18 cellular contexts compared by ENCODE assay signal in genomic region chr7:1618475-1618874, GRCh38. TPM values are rescaled to one million over a fixed set of nuclear protein-coding genes. Genes with fewer than 3 reads are reported as not detected.
A peak's percentile ranks its signal among the peaks of the same experiment; 100 is the strongest.
DNase-seq lines count a peak whose midpoint lies in the region; FAIRE-seq and TF ChIP-seq lines count a peak whose summit lies in the region.
"Had no signal": no experiment of that assay in that cellular context is flagged by ENCODE, and none has a peak within 500 bp of the region (broad histone marks: within the 10 kb centered on the region; RNA-seq: fewer than 3 reads in every experiment).

No MANE protein-coding gene starts in this region.

- peaks cover 1% of the 10 kb centered on the region for H3K36me3 Mint-ChIP-seq in activated naive CD4-positive, alpha-beta T cell treated with anti-CD3 and anti-CD28 coated beads, Interleukin-2, amount 50 U/mL, for 24 hours
- H3K36me3 Mint-ChIP-seq: CD8-positive, alpha-beta memory T cell; IgD-negative memory B cell had no signal

- no peak overlapping the region for H3K4me3 Mint-ChIP-seq in activated naive CD4-positive, alpha-beta T cell treated with anti-CD3 and anti-CD28 coated beads, Interleukin-2, amount 50 U/mL, for 24 hours
- H3K4me3 Mint-ChIP-seq: CD8-positive, alpha-beta memory T cell had no signal

- no peak overlapping the region for H2AFZ ChIP-seq in osteoblast (ENCODE audit: low read length)

- peak overlapping the region; percentile 59 for H3K27ac Mint-ChIP-seq in activated naive CD4-positive, alpha-beta T cell treated with anti-CD3 and anti-CD28 coated beads, Interleukin-2, amount 50 U/mL, for 24 hours
- H3K27ac Mint-ChIP-seq: IgD-negative memory B cell had no signal

- no peak for TF ChIP-seq POLR2A in uterus (IDR thresholded peaks at IDR 0.05)

- no peaks in the 10 kb centered on the region for H3K4me1 ChIP-seq in osteoblast (ENCODE audit: insufficient read depth, low read length)
- H3K4me1 ChIP-seq in uterus, result no peaks in the 10 kb centered on the region
- H3K4me1 ChIP-seq: Caco-2 had no signal

- H3K4me2 ChIP-seq in osteoblast (ENCODE audit: insufficient read depth, low read length), result no peak overlapping the region
- H3K4me2 ChIP-seq: BLaER1 had no signal

- intact Hi-C loops in uterus (cut with DNase I; ENCODE audit: low total_unique reads), result no loop called here

- no peaks in the 10 kb centered on the region for H4K20me1 ChIP-seq in osteoblast (ENCODE audit: insufficient read depth, low read length)
- H4K20me1 ChIP-seq: BLaER1 had no signal

- no peaks in the 10 kb centered on the region for H3K27me3 Mint-ChIP-seq in activated naive CD4-positive, alpha-beta T cell treated with anti-CD3 and anti-CD28 coated beads, Interleukin-2, amount 50 U/mL, for 24 hours

- H3K9me3 Mint-ChIP-seq in activated naive CD4-positive, alpha-beta T cell treated with anti-CD3 and anti-CD28 coated beads, Interleukin-2, amount 50 U/mL, for 24 hours, result no peaks in the 10 kb centered on the region
- H3K9me3 Mint-ChIP-seq: IgD-negative memory B cell had no signal

- H3K36me3 ChIP-seq in bronchial epithelial cell (ENCODE audit: control insufficient read depth, insufficient read depth, low read length) (no peaks in the 10 kb centered on the region), osteoblast (ENCODE audit: insufficient read depth, low read length) (no peaks in the 10 kb centered on the region), uterus (no peaks in the 10 kb centered on the region)
- H3K36me3 ChIP-seq: BLaER1 had no signal

- H3K27ac ChIP-seq in osteoblast (ENCODE audit: low read depth, low read length) (no peak overlapping the region), uterus (no peak overlapping the region)
- H3K27ac ChIP-seq: BLaER1 had no signal

- H3K4me3 ChIP-seq in bronchial epithelial cell (ENCODE audit: low read depth, low read length), result no peak overlapping the region
- H3K4me3 ChIP-seq in osteoblast (ENCODE audit: insufficient read depth, low read length), result no peak overlapping the region
- no peak overlapping the region for H3K4me3 ChIP-seq in uterus
- H3K4me3 ChIP-seq: BLaER1 had no signal

- TF ChIP-seq CTCF in bronchial epithelial cell (IDR thresholded peaks at IDR 0.05; ENCODE audit: insufficient read depth, low read length, severe bottlenecking), result no peak
- TF ChIP-seq CTCF in osteoblast (IDR thresholded peaks at IDR 0.05; ENCODE audit: extremely low read depth, low read depth, low read length), result no peak
- no peak for TF ChIP-seq CTCF in uterus (IDR thresholded peaks at IDR 0.05)

- H3K4me1 Mint-ChIP-seq in activated naive CD4-positive, alpha-beta T cell treated with anti-CD3 and anti-CD28 coated beads, Interleukin-2, amount 50 U/mL, for 24 hours, result no peaks in the 10 kb centered on the region
- H3K4me1 Mint-ChIP-seq: CD8-positive, alpha-beta memory T cell; IgD-negative memory B cell had no signal

- no peak for DNase-seq in activated naive CD4-positive, alpha-beta T cell treated with Interleukin-2 at 50 U/mL for 16 hours
- DNase-seq in bronchial epithelial cell (ENCODE audit: low read depth) (no peak), osteoblast (ENCODE audit: insufficient read length, low spot score, missing footprints) (peak; percentile 21), SIG-M5 (lab: John Stamatoyannopoulos, UW) (no peak), uterus (no peak), NCI-H774 (lab: John Stamatoyannopoulos, UW) (no peak)
- DNase-seq: 8988T; AML-193; Caco-2; CD8-positive, alpha-beta memory T cell; DMS53; GF-D8; GOT3; HCEC 1CT; KG1 had no signal

- no peaks in the 10 kb centered on the region for H3K79me2 ChIP-seq in osteoblast (ENCODE audit: insufficient read depth, low read length)

- FAIRE-seq in bronchial epithelial cell (lab: Jason Lieb, UNC), result peak; percentile 98

- H3K27me3 ChIP-seq in bronchial epithelial cell (ENCODE audit: control insufficient read depth, insufficient read depth, low read length) (no peaks in the 10 kb centered on the region), osteoblast (ENCODE audit: insufficient read depth, low read length) (peaks cover 10% of the 10 kb centered on the region), uterus (no peaks in the 10 kb centered on the region)
- H3K27me3 ChIP-seq: BLaER1 had no signal

- H3K9me3 ChIP-seq in osteoblast (ENCODE audit: low read depth, low read length) (no peaks in the 10 kb centered on the region), uterus (no peaks in the 10 kb centered on the region)

RNA-seq across cellular contexts. Expression of gene PSMG3, which starts 48.6 kb away (rescaled TPM):
- 50.8 and 55.2 TPM in 2 replicates for total RNA-seq in bronchial epithelial cell
- total RNA-seq in osteoblast, result 32.1 and 38.7 TPM in 2 replicates
- total RNA-seq in uterus, result 100 to 1,000 TPM in 1 of 4 donors, 10 to 100 TPM in 3; 16.4 to 143 (median 25.7) TPM

RNA-seq across cellular contexts. Expression of gene ELFN1, which starts 51.6 kb away (rescaled TPM):
- under 0.01 TPM in 1 of 2 replicates, not detected in the other for total RNA-seq in bronchial epithelial cell
- 12.7 and 14.1 TPM in 2 replicates for total RNA-seq in osteoblast
- total RNA-seq in uterus, result 1 to 10 TPM in 3 of 4 donors, under 1 TPM in 1; 0.51 to 6.7 (median 3.6) TPM
